Comparison of ENCODE assay signal across 2 cellular contexts in genomic region chr1:15156807-15157380, GRCh38.
TF ChIP-seq lines count a peak whose summit lies in the region.

No MANE protein-coding gene starts in this region.

TF ChIP-seq in HEK293, 187 proteins besides CTCF, POLR2A, EP300 and RAD21:
- TF ChIP-seq SCRT2 (tag by site-specific recombination; IDR thresholded peaks at IDR 0.05) (peak; percentile 46), ZNF280D (tag by site-specific recombination; IDR thresholded peaks at IDR 0.05) (no peak)
TF ChIP-seq in HEK293: peak in this region for 1.

TF ChIP-seq in GM12878, 131 proteins besides CTCF, POLR2A, EP300 and RAD21:
- TF ChIP-seq ELK1 (IDR thresholded peaks at IDR 0.05; ENCODE audit: low read depth, low read length) (no peak), ZNF384 (IDR thresholded peaks at IDR 0.05; ENCODE audit: borderline replicate concordance, low read depth, low read length) (no peak), POLR2AphosphoS5 (IDR thresholded peaks at IDR 0.05; ENCODE audit: low read length) (no peak), SUZ12 (IDR thresholded peaks at IDR 0.05; ENCODE audit: unreplicated experiment) (no peak), ZNF24 (IDR thresholded peaks at IDR 0.05) (no peak), ZNF217 (IDR thresholded peaks at IDR 0.05) (no peak), PAX8 (IDR thresholded peaks at IDR 0.05) (no peak), ZNF687 (IDR thresholded peaks at IDR 0.05) (no peak), RELB (IDR thresholded peaks at IDR 0.05; ENCODE audit: low read depth) (no peak), GABPA (IDR thresholded peaks at IDR 0.05; ENCODE audit: low read depth) (no peak), RB1 (IDR thresholded peaks at IDR 0.05; ENCODE audit: borderline replicate concordance) (no peak), MTA3 (IDR thresholded peaks at IDR 0.05; ENCODE audit: borderline replicate concordance, low read length) (no peak), ZSCAN29 (IDR thresholded peaks at IDR 0.05) (no peak), NFYA (IDR thresholded peaks at IDR 0.05; ENCODE audit: borderline replicate concordance, low read depth, low read length) (no peak), ASH2L (IDR thresholded peaks at IDR 0.05; ENCODE audit: borderline replicate concordance, low read depth) (no peak), RCOR1 (conservative IDR thresholded peaks at IDR 0.05; ENCODE audit: low read depth, low read length) (no peak), NRF1 (conservative IDR thresholded peaks at IDR 0.05; ENCODE audit: low read depth, low read length) (no peak), MEF2A (IDR thresholded peaks at IDR 0.05; ENCODE audit: insufficient read depth, low read depth, low read length) (no peak)
